Comparison of ENCODE assay signal across 18 cellular contexts in genomic region chr6:7414811-7415210, GRCh38. TPM values are rescaled to one million over a fixed set of nuclear protein-coding genes. Genes with fewer than 3 reads are reported as not detected.
DNase-seq lines count a peak whose midpoint lies in the region; FAIRE-seq and TF ChIP-seq lines count a peak whose summit lies in the region.
"Had no signal": no experiment of that assay in that cellular context is flagged by ENCODE, and none has a peak within 500 bp of the region (broad histone marks: within the 10 kb centered on the region; RNA-seq: fewer than 3 reads in every experiment).

No MANE protein-coding gene starts in this region.

- H3K4me1 ChIP-seq in SK-N-SH (ENCODE audit: control insufficient read depth in 1 of 2, insufficient read depth in 2 of 2, low read depth in 1 of 2, low read length in 1 of 2) (peaks cover 0 to 7% of the 10 kb centered on the region in 2 experiments; a peak in 1 of 4 replicates), right atrium auricular region (no peaks in the 10 kb centered on the region)

- H4K20me1 ChIP-seq in SK-N-SH (ENCODE audit: insufficient read depth), result no peaks in the 10 kb centered on the region

- H3K4me3 ChIP-seq in bronchial epithelial cell (ENCODE audit: low read depth, low read length) (no peak overlapping the region), SK-N-SH (ENCODE audit: low read depth in 2 of 2, low read length in 1 of 2) (no peak overlapping the region), right atrium auricular region (no peak overlapping the region)
- H3K4me3 ChIP-seq: A549, thoracic aorta had no signal

- H3K9ac ChIP-seq in SK-N-SH, result no peak overlapping the region

- H3K36me3 ChIP-seq in bronchial epithelial cell (ENCODE audit: control insufficient read depth, insufficient read depth, low read length), result peaks cover 14% of the 10 kb centered on the region
- peaks cover 71 to 83% of the 10 kb centered on the region in 2 experiments for H3K36me3 ChIP-seq in SK-N-SH (replicated peaks in 1 of 2; ENCODE audit: control insufficient read depth in 1 of 2, insufficient read depth in 2 of 2, low read length in 1 of 2)
- H3K36me3 ChIP-seq in right atrium auricular region, result peaks cover 81% of the 10 kb centered on the region

- DNase-seq in A172 (ENCODE audit: low spot score) (peak; percentile 69), HCEC 1CT (peak; percentile 86), bronchial epithelial cell (ENCODE audit: low read depth) (peak; percentile 62), kidney tubule cell (ENCODE audit: low spot score) (peak; percentile 70), NCI-H524 treated with DMSO at 0.1 percent for 48 hours (lab: John Stamatoyannopoulos, UW) (no peak), SK-N-SH (no peak), right atrium auricular region (ENCODE audit: low spot score) (no peak), NCI-H1105 (lab: John Stamatoyannopoulos, UW) (no peak)
- DNase-seq: activated CD4-positive, CD25-positive, alpha-beta regulatory T cell; amniotic stem cell; DMS 273 treated with DMSO at 0.1 percent for 48 hours; effector memory CD8-positive, alpha-beta T cell; hippocampal formation; NCI-H2171 had no signal

- no peak for TF ChIP-seq CTCF in bronchial epithelial cell (IDR thresholded peaks at IDR 0.05; ENCODE audit: insufficient read depth, low read length, severe bottlenecking)
- TF ChIP-seq CTCF in SK-N-SH (IDR thresholded peaks at IDR 0.05), result no peak
- no peak for TF ChIP-seq CTCF in right atrium auricular region (IDR thresholded peaks at IDR 0.05)

- no peaks in the 10 kb centered on the region for H3K9me2 ChIP-seq in SK-N-SH

- no peak for FAIRE-seq in bronchial epithelial cell (lab: Jason Lieb, UNC)
- FAIRE-seq: A549, GM12891 had no signal

- POLR2A ChIA-PET in SK-N-SH (lab: Yijun Ruan, JAX), result no interaction called here

- no peaks in the 10 kb centered on the region for H3F3A ChIP-seq in SK-N-SH (replicated peaks; ENCODE audit: insufficient read depth)

- CTCF ChIA-PET in SK-N-SH (lab: Yijun Ruan, JAX), result interaction anchor here (0.9 to 1.1 kb wide), 2 partner anchors 139 to 201 kb away, joined by 3 read pairs; no protein-coding TSS in a partner anchor

- H3K27ac ChIP-seq in SK-N-SH (ENCODE audit: low read depth in 2 of 2, low read length in 1 of 2), result no peak overlapping the region
- no peak overlapping the region for H3K27ac ChIP-seq in right atrium auricular region
- H3K27ac ChIP-seq: A549, neutrophil, thoracic aorta had no signal

- H3K4me2 ChIP-seq in SK-N-SH, result no peak overlapping the region
- H3K4me2 ChIP-seq: A549 had no signal

- no peak for TF ChIP-seq EP300 in SK-N-SH (IDR thresholded peaks at IDR 0.05; ENCODE audit: borderline replicate concordance in 1 of 2, low read depth in 1 of 2, low read length in 1 of 2)

- no peaks in the 10 kb centered on the region for H3K9me3 ChIP-seq in SK-N-SH
- H3K9me3 ChIP-seq in right atrium auricular region, result no peaks in the 10 kb centered on the region
- H3K9me3 ChIP-seq: A549, neutrophil, thoracic aorta had no signal

- 95% methylated on average over 7 of the region's 7 CpGs for WGBS in SK-N-SH (ENCODE audit: low lambda C conversion rate)

- no peak overlapping the region for H2AFZ ChIP-seq in SK-N-SH (ENCODE audit: low read depth)

- H3K79me2 ChIP-seq in SK-N-SH (ENCODE audit: insufficient read depth), result no peaks in the 10 kb centered on the region

- no peaks in the 10 kb centered on the region for H3K27me3 ChIP-seq in bronchial epithelial cell (ENCODE audit: control insufficient read depth, insufficient read depth, low read length)
- no peaks in the 10 kb centered on the region for H3K27me3 ChIP-seq in SK-N-SH (ENCODE audit: insufficient read depth)
- H3K27me3 ChIP-seq in right atrium auricular region, result no peaks in the 10 kb centered on the region
- H3K27me3 ChIP-seq: neutrophil had no signal

- TF ChIP-seq RAD21 in SK-N-SH (IDR thresholded peaks at IDR 0.05; ENCODE audit: low read length), result no peak

TF ChIP-seq in SK-N-SH, 30 proteins besides CTCF, POLR2A, EP300 and RAD21:
- TF ChIP-seq YY1 (IDR thresholded peaks at IDR 0.05; ENCODE audit: low read depth), result no peak
- TF ChIP-seq MXI1 (IDR thresholded peaks at IDR 0.05; ENCODE audit: low read depth, low read length), result no peak
- no peak for TF ChIP-seq PBX3 (IDR thresholded peaks at IDR 0.05)
- TF ChIP-seq FOXJ3 (CRISPR knock-in tag; IDR thresholded peaks at IDR 0.05), result no peak
- TF ChIP-seq SMC3 (IDR thresholded peaks at IDR 0.05; ENCODE audit: low read depth, low read length), result no peak
- TF ChIP-seq MEF2A (IDR thresholded peaks at IDR 0.05; ENCODE audit: borderline replicate concordance, low read depth), result no peak
- TF ChIP-seq JUND (IDR thresholded peaks at IDR 0.05), result no peak
- no peak for TF ChIP-seq POLR2AphosphoS5 (IDR thresholded peaks at IDR 0.05; ENCODE audit: low read depth, low read length)
- no peak for TF ChIP-seq CHD2 (IDR thresholded peaks at IDR 0.05; ENCODE audit: low read length, partially characterized antibody)
- TF ChIP-seq ELF1 (IDR thresholded peaks at IDR 0.05), result no peak
- no peak for TF ChIP-seq RXRA (IDR thresholded peaks at IDR 0.05; ENCODE audit: borderline replicate concordance, low read depth)
- TF ChIP-seq IRF3 (IDR thresholded peaks at IDR 0.05; ENCODE audit: low read depth, low read length), result no peak
- TF ChIP-seq TEAD4 (IDR thresholded peaks at IDR 0.05; ENCODE audit: borderline replicate concordance, insufficient read depth), result no peak
- TF ChIP-seq FOXM1 (IDR thresholded peaks at IDR 0.05; ENCODE audit: low read depth), result no peak
- TF ChIP-seq USF2 (IDR thresholded peaks at IDR 0.05; ENCODE audit: borderline replicate concordance, low read depth, low read length), result no peak

RNA-seq across cellular contexts. Expression of gene RIOK1, which starts 25.2 kb away (rescaled TPM):
- total RNA-seq in A172 (2014; rRNA removed; shearing (Covaris generic)), result 14.0 and 18.2 TPM in 2 replicates
- total RNA-seq in bronchial epithelial cell (21.9 and 25.3 TPM in 2 replicates), right atrium auricular region (10 to 100 TPM in 1 of 2 donors, 1 to 10 TPM in 1; 8.5 to 13.9 TPM)
- 16.3 and 18.7 TPM in 2 replicates for polyA plus RNA-seq in SK-N-SH (2012; rRNA removed)
- 14.4 and 14.5 TPM in 2 replicates for polyA plus RNA-seq in SK-N-SH (2012; cell fraction: cytosol; rRNA removed)
- 30.4 and 41.5 TPM in 2 replicates for polyA plus RNA-seq in SK-N-SH (2012; cell fraction: nucleus; rRNA removed)

RNA-seq across cellular contexts. Expression of gene CAGE1, which starts 25.3 kb away (rescaled TPM):
- not detected in 2 replicates for total RNA-seq in A172 (2014; rRNA removed; shearing (Covaris generic))
- total RNA-seq in bronchial epithelial cell (0.13 TPM in 1 of 2 replicates, not detected in the other), right atrium auricular region (not detected)
- polyA plus RNA-seq in SK-N-SH (2012; rRNA removed), result 0.05 TPM in 1 of 2 replicates, not detected in the other
- polyA plus RNA-seq in SK-N-SH (2012; cell fraction: cytosol; rRNA removed), result 0.03 and 0.04 TPM in 2 replicates
- 0.05 and 0.07 TPM in 2 replicates for polyA plus RNA-seq in SK-N-SH (2012; cell fraction: nucleus; rRNA removed)
- total RNA-seq: thoracic aorta had no signal

Comparison
In these comparisons a context has a peak if more than half of its experiments do, and no peak if none do; other contexts are left out.
1. DNase-seq: peak in A172 (single experiment), HCEC 1CT (single experiment), bronchial epithelial cell (single experiment) and kidney tubule cell (single experiment); none in NCI-H524 treated with DMSO at 0.1 percent for 48 hours (single experiment), SK-N-SH (single experiment), right atrium auricular region (single experiment) and NCI-H1105 (single experiment).